1 cellular context compared by ENCODE assay signal in the genomic region with DNA sequence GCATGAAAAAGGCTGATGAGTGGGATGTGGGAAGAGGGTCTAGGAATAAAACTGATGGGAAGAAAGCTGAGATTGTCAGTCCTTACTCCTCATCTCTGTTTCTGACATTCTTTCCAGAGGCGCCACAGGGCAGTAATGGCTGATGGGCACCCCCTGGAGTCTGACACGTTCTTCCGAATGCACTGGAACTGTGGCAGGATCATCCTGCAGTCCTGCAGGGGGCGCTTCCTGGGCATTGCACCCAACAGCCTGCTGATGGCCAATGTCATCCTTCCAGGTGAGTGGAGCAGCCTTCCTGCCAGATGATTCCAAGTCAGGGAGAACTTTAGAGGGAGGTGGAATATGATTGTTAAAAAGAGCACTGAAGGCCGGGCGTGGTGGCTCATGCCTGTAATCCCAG.
TF ChIP-seq lines count a peak whose summit lies in the region.

No MANE protein-coding gene starts in this region.

TF ChIP-seq in K562, 482 proteins besides CTCF, POLR2A, EP300 and RAD21:
- TF ChIP-seq ZNF79 (CRISPR knock-in tag; IDR thresholded peaks at IDR 0.05; ENCODE audit: low read depth) (no peak), MYNN (IDR thresholded peaks at IDR 0.05) (0 out of 2 replicates have a peak, but pooled peaks have one; percentile 20), MYNN (CRISPR knock-in tag; IDR thresholded peaks at IDR 0.05) (no peak), ZKSCAN1 (IDR thresholded peaks at IDR 0.05; ENCODE audit: low read depth, low read length) (0 out of 2 replicates have a peak, but pooled peaks have one; percentile 45), ZNF407 (IDR thresholded peaks at IDR 0.05; ENCODE audit: low read depth) (no peak), EHMT2 (IDR thresholded peaks at IDR 0.05) (peak; percentile 37; the same call in 1 of the 2 replicates), CTBP1 (IDR thresholded peaks at IDR 0.05; ENCODE audit: borderline replicate concordance) (peak; percentile 41; the same call in 1 of the 2 replicates), DMBX1 (CRISPR knock-in tag; IDR thresholded peaks at IDR 0.05; ENCODE audit: borderline replicate concordance) (no peak), SMC3 (conservative IDR thresholded peaks at IDR 0.05; ENCODE audit: insufficient read depth, low read depth, low read length) (peak; percentile 42; the same call in 1 of the 2 replicates), YY1 (IDR thresholded peaks at IDR 0.05; ENCODE audit: borderline replicate concordance in 1 of 3, control insufficient read depth in 1 of 3, extremely low read depth in 1 of 3, insufficient read depth in 3 of 3, insufficient read length in 1 of 3, insufficient replicate concordance in 2 of 3, low read depth in 1 of 3, low read length in 2 of 3) (peak in 1 of 3 experiments; percentile 58), TOE1 (IDR thresholded peaks at IDR 0.05; ENCODE audit: borderline replicate concordance) (0 out of 2 replicates have a peak, but pooled peaks have one; percentile 32), TOE1 (CRISPR knock-in tag; IDR thresholded peaks at IDR 0.05; ENCODE audit: borderline replicate concordance, low read depth) (no peak), CTCFL (IDR thresholded peaks at IDR 0.05; ENCODE audit: borderline replicate concordance, insufficient read depth, low read depth, low read length, poor library complexity, severe bottlenecking) (peak; percentile 92)
TF ChIP-seq in K562: peak in this region for 8.
